Comparison of ENCODE assay signal across 8 cellular contexts in the genomic region with DNA sequence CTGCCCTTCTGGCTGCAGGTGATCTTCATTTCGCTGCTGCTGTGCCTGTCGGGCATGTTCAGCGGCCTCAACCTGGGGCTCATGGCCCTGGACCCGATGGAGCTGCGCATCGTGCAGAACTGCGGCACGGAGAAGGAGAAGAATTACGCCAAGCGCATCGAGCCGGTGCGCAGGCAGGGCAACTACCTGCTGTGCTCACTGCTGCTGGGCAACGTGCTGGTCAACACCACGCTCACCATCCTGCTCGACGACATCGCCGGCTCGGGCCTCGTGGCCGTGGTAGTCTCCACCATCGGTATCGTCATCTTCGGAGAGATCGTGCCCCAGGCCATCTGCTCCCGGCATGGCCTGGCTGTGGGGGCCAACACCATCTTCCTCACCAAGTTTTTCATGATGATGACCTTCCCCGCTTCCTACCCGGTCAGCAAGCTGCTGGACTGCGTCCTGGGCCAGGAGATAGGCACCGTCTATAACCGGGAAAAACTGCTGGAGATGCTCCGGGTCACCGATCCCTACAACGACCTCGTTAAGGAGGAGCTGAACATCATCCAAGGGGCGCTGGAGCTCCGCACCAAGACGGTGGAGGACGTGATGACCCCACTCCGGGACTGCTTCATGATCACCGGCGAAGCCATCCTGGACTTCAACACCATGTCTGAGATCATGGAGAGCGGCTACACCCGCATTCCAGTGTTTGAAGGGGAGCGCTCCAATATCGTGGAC. TPM values are rescaled to one million over a fixed set of nuclear protein-coding genes. Genes with fewer than 3 reads are reported as not detected.
A peak's percentile ranks its signal among the peaks of the same experiment; 100 is the strongest.
DNase-seq lines count a peak whose midpoint lies in the region; ATAC-seq and TF ChIP-seq lines count a peak whose summit lies in the region.

No MANE protein-coding gene starts in this region.

- peak overlapping the region; percentile 86 for H3K4me2 ChIP-seq in neural cell (ENCODE audit: low read length)

- no peak for ATAC-seq in HG03521 (IDR thresholded peaks at IDR 0.05; ENCODE audit: unreplicated experiment)

- H3F3A ChIP-seq in neural cell (ENCODE audit: insufficient read depth, low read length, poor library complexity, severe bottlenecking) = no peaks in the 10 kb centered on the region

- H3K9ac ChIP-seq in neural cell (ENCODE audit: low read length) = peak overlapping the region; percentile 90

- peak overlapping the region; percentile 19 for H2AFZ ChIP-seq in neural cell (ENCODE audit: low read depth, low read length)

- no peaks in the 10 kb centered on the region for H3K9me2 ChIP-seq in neural cell (ENCODE audit: insufficient read depth, low read length)

- peaks cover 44% of the 10 kb centered on the region for H3K79me2 ChIP-seq in neural cell (replicated peaks; ENCODE audit: insufficient read depth, low read length)

- TF ChIP-seq CTCF in VCaP (conservative IDR thresholded peaks at IDR 0.05) (no peak), esophagus muscularis mucosa (IDR thresholded peaks at IDR 0.05) (no peak), neural cell (IDR thresholded peaks at IDR 0.05; ENCODE audit: poor library complexity, severe bottlenecking) (no peak)

- peak overlapping the region; percentile 89 to 99 (median 95) for H3K4me3 ChIP-seq in esophagus muscularis mucosa
- peak overlapping the region; percentile 95 for H3K4me3 ChIP-seq in neural cell (ENCODE audit: low read length)

- DNase-seq in NCI-H82 (lab: John Stamatoyannopoulos, UW) = peak; percentile 37
- no peak for DNase-seq in NCI-H82 treated with DMSO at 0.1 percent for 48 hours (lab: John Stamatoyannopoulos, UW; ENCODE audit: unreplicated experiment)
- DNase-seq in esophagus muscularis mucosa (ENCODE audit: extremely low spot score) = no peak
- no peak for DNase-seq in kidney glomerular epithelial cell (lab: John Stamatoyannopoulos, UW)
- no peak for DNase-seq in D341Med (ENCODE audit: low spot score)

- WGBS in esophagus muscularis mucosa = 26% methylated on average over 35 of the region's 47 CpGs

- H3K27ac ChIP-seq in VCaP (peak overlapping the region; percentile 87), esophagus muscularis mucosa (replicated peaks in 1 of 4) (peak overlapping the region in 1 of 4 donors; percentile 96), neural cell (ENCODE audit: low read length) (peak overlapping the region; percentile 92)

- no peaks in the 10 kb centered on the region for H3K36me3 ChIP-seq in esophagus muscularis mucosa
- H3K36me3 ChIP-seq in neural cell (ENCODE audit: insufficient read depth, low read length) = no peaks in the 10 kb centered on the region

- H3K9me3 ChIP-seq in esophagus muscularis mucosa (no peaks in the 10 kb centered on the region), neural cell (ENCODE audit: low read length) (no peaks in the 10 kb centered on the region)

- H3K27me3 ChIP-seq in esophagus muscularis mucosa = no peaks in the 10 kb centered on the region
- no peaks in the 10 kb centered on the region for H3K27me3 ChIP-seq in neural cell (ENCODE audit: insufficient read depth, low read depth, low read length)

- intact Hi-C loops in esophagus muscularis mucosa (cut with DNase I) = loop anchor here (5.0 kb wide), 2 partner anchors 133 to 273 kb away; partner anchors contain the start of gene NT5C2

- TF ChIP-seq RAD21 in neural cell (conservative IDR thresholded peaks at IDR 0.05) = no peak

- H3K4me1 ChIP-seq in esophagus muscularis mucosa = peaks cover 14 to 61% (median 58%) of the 10 kb centered on the region in 4 donors

- TF ChIP-seq EP300 in esophagus muscularis mucosa (IDR thresholded peaks at IDR 0.05) (no peak), neural cell (conservative IDR thresholded peaks at IDR 0.05; ENCODE audit: poor library complexity, severe bottlenecking) (no peak)

- no peak for TF ChIP-seq POLR2A in esophagus muscularis mucosa (IDR thresholded peaks at IDR 0.05; ENCODE audit: low read depth)

- no peaks in the 10 kb centered on the region for H4K20me1 ChIP-seq in neural cell (ENCODE audit: insufficient read depth)

TF ChIP-seq in neural cell, 6 proteins besides CTCF, POLR2A, EP300 and RAD21:
- TF ChIP-seq EZH2 (IDR thresholded peaks at IDR 0.05; ENCODE audit: borderline replicate concordance, insufficient read depth, low read length, poor library complexity, severe bottlenecking) = no peak
- peak; percentile 64 for TF ChIP-seq MXI1 (conservative IDR thresholded peaks at IDR 0.05; ENCODE audit: poor library complexity, severe bottlenecking)
- TF ChIP-seq POLR2AphosphoS5 (IDR thresholded peaks at IDR 0.05) = peak; percentile 42

RNA-seq across cellular contexts. Expression of gene CNNM2, which starts 1.3 kb away (rescaled TPM):
- total RNA-seq in esophagus muscularis mucosa = 1 to 10 TPM; 4.0 to 9.3 (median 5.4) TPM
- 5.0 and 5.1 TPM in 2 replicates for polyA plus RNA-seq in neural cell
- 20.2 and 30.0 TPM in 2 replicates for polyA minus RNA-seq in neural cell

RNA-seq across cellular contexts. Expression of gene AS3MT, which starts 50.1 kb away (rescaled TPM):
- 1 to 10 TPM; 5.1 to 9.3 (median 6.8) TPM for total RNA-seq in esophagus muscularis mucosa
- 16.9 and 17.6 TPM in 2 replicates for polyA plus RNA-seq in neural cell
- 6.3 and 6.6 TPM in 2 replicates for polyA minus RNA-seq in neural cell
